8 cellular contexts compared by ENCODE assay signal in the genomic region with DNA sequence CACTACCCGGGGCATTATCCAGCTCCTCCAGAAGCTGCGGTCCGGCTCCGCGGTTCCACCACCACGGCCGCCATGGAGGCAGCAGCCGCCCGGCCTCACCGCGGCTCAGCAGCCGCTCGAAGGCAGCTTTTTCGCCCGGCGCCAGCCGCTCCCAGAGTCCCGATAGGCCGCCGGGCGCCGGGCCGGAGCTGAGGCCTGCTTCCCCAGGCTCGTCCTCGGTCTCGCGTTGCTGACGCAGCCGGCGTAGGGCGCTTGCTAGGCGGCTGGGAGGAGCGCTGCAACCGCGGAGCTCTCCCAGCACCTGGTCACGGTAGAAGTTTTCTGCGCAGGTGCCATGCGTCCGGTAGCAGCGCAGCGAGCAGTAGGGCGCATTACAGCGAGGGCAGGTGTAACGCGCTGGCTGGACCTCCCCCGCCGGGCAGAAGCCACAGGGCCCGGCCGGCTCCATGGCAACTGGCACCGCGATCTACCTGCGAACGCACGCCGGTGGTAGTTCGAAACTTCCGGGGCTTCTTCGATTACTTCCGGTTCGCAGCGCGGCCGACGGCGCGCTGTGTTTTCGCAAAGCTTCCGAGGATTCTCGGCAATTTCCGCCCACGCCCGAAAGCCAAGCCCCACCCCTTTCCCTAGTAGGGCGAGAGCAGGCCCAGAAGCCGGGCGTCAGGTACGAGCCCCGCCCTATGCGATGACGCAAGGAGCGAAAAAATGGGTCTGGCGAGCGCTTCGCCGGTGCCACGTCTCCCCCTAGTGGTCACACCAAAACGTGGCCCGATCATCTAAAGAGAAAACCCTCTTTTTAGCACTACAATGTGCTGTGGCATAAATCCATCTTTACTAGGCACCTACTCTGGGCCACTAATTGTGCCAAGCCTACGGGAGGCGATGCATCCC. TPM values are rescaled to one million over a fixed set of nuclear protein-coding genes. Genes with fewer than 3 reads are reported as not detected.
DNase-seq lines count a peak whose midpoint lies in the region; ATAC-seq, FAIRE-seq and TF ChIP-seq lines count a peak whose summit lies in the region.

A gene (minus strand): TSS at position 496 of the 891 bp plus-strand sequence. CDS start 48 bp downstream, at position 448.

- DNase-seq in AG08395 (ENCODE audit: low spot score) (peak; percentile 96), NCI-H2227 (lab: John Stamatoyannopoulos, UW; ENCODE audit: unreplicated experiment) (peak; percentile 100), bronchial epithelial cell (ENCODE audit: low read depth) (peak; percentile 97), iPS-NIHi11 (ENCODE audit: low spot score) (peak; percentile 85), smooth muscle cell (lab: John Stamatoyannopoulos, UW; ENCODE audit: unreplicated experiment) (peak; percentile 94)

- H3K4me2 ChIP-seq in smooth muscle cell, result peak within 1 kb of the TSS; percentile 96

- H3K79me2 ChIP-seq in smooth muscle cell (ENCODE audit: low read depth), result peaks cover 39% of the 10 kb centered on the region

- H3K9me3 ChIP-seq in smooth muscle cell (replicated peaks; ENCODE audit: low read depth), result no peaks in the 10 kb centered on the region

- H3K36me3 ChIP-seq in bronchial epithelial cell (ENCODE audit: control insufficient read depth, insufficient read depth, low read length) (peaks cover 26% of the 10 kb centered on the region), smooth muscle cell (ENCODE audit: low read depth) (no peaks in the 10 kb centered on the region)

- H3K9ac ChIP-seq in smooth muscle cell (ENCODE audit: low read depth), result peak within 1 kb of the TSS; percentile 96

- no peaks in the 10 kb centered on the region for H3K27me3 ChIP-seq in bronchial epithelial cell (ENCODE audit: control insufficient read depth, insufficient read depth, low read length)
- no peaks in the 10 kb centered on the region for H3K27me3 ChIP-seq in smooth muscle cell (ENCODE audit: low read depth)

- peak; percentile 7 for FAIRE-seq in bronchial epithelial cell (lab: Jason Lieb, UNC)

- peak within 1 kb of the TSS; percentile 90 for H3K4me3 ChIP-seq in WI38 (ENCODE audit: low read depth, low read length)
- peak within 1 kb of the TSS; percentile 84 for H3K4me3 ChIP-seq in bronchial epithelial cell (ENCODE audit: low read depth, low read length)
- H3K4me3 ChIP-seq in smooth muscle cell, result peak within 1 kb of the TSS; percentile 81

- H3K27ac ChIP-seq in smooth muscle cell (ENCODE audit: low read depth), result peak within 1 kb of the TSS; percentile 98

- peaks cover 20% of the 10 kb centered on the region for H3K4me1 ChIP-seq in smooth muscle cell (ENCODE audit: low read depth)

- H4K20me1 ChIP-seq in smooth muscle cell (ENCODE audit: low read depth), result no peaks in the 10 kb centered on the region

- TF ChIP-seq CTCF in WI38 (IDR thresholded peaks at IDR 0.05; ENCODE audit: low read depth, low read length) (peak; percentile 79), bronchial epithelial cell (IDR thresholded peaks at IDR 0.05; ENCODE audit: insufficient read depth, low read length, severe bottlenecking) (peak; percentile 92), smooth muscle cell (IDR thresholded peaks at IDR 0.05; ENCODE audit: borderline replicate concordance, insufficient read depth, poor library complexity, severe bottlenecking) (peak; percentile 93)

- WGBS in smooth muscle cell (ENCODE audit: low lambda C conversion rate), result 1% methylated on average over 89 of the region's 89 CpGs

- ATAC-seq in GM18873 (IDR thresholded peaks at IDR 0.05; ENCODE audit: low FRiP score, unreplicated experiment) (peak; percentile 46), HG03159 (IDR thresholded peaks at IDR 0.05; ENCODE audit: unreplicated experiment) (peak; percentile 51)

- no peak within 1 kb of the TSS for H2AFZ ChIP-seq in smooth muscle cell (ENCODE audit: low read depth)

- H3F3A ChIP-seq in smooth muscle cell (ENCODE audit: low read depth), result peaks cover 21% of the 10 kb centered on the region

RNA-seq across cellular contexts. Expression of the gene that starts here (rescaled TPM):
- 11.0 and 11.1 TPM in 2 replicates for total RNA-seq in bronchial epithelial cell
- total RNA-seq in smooth muscle cell, result 9.1 and 13.8 TPM in 2 replicates
- polyA plus RNA-seq in smooth muscle cell, result 14.5 and 19.5 TPM in 2 replicates

Comparison
In these comparisons a context has a peak if more than half of its experiments do, and no peak if none do; other contexts are left out.
1. Peak in every context shown above with its lines: DNase-seq, ATAC-seq, H3K4me3 ChIP-seq and H3K27ac ChIP-seq.